ENCODE assay signal across 15 cellular contexts in the genomic region with DNA sequence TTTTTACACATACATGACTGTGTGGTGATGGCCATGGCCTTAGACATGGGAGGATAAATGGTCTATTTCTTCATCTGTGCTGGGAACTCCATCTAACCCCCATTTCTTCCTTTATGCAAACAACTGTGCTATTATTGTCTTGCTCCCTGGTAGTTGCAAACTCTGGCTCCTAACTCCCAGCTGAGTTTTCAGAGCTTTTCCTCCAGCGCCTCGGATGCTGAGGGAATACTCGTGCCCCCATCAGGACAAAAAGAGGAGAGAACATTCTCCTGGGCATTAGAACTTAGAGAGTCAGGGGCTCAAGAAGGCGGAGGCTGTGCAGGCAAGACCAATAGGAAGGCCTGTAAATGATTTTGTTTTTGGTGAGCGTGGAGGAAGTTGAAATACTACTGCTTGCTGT. TPM values are rescaled to one million over a fixed set of nuclear protein-coding genes. Genes with fewer than 3 reads are reported as not detected.
A peak's percentile ranks its signal among the peaks of the same experiment; 100 is the strongest.
DNase-seq lines count a peak whose midpoint lies in the region; ATAC-seq and TF ChIP-seq lines count a peak whose summit lies in the region.
"Had no signal": no experiment of that assay in that cellular context is flagged by ENCODE, and none has a peak within 500 bp of the region (broad histone marks: within the 10 kb centered on the region; RNA-seq: fewer than 3 reads in every experiment).

No MANE protein-coding gene starts in this region.

- peak overlapping the region; percentile 90 for H3K4me2 ChIP-seq in skeletal muscle satellite cell (ENCODE audit: low read length)

- H3K4me3 ChIP-seq in AG10803 (ENCODE audit: low read length) (peak overlapping the region; percentile 91), skeletal muscle satellite cell (ENCODE audit: low read length) (no peak overlapping the region)
- H3K4me3 ChIP-seq: HAP-1 had no signal

- peak; percentile 50 for TF ChIP-seq CTCF in AG10803 (conservative IDR thresholded peaks at IDR 0.05; ENCODE audit: low read length)
- TF ChIP-seq CTCF in chondrocyte (IDR thresholded peaks at IDR 0.05): peak; percentile 25

- no peak for DNase-seq in AG10803 (ENCODE audit: low read depth)
- no peak for DNase-seq in chondrocyte (ENCODE audit: low spot score)
- peak; percentile 26 for DNase-seq in left kidney (ENCODE audit: low read depth, low spot score)
- DNase-seq in SIG-M5 treated with dmso at 0.1 percent for 504 hours (lab: John Stamatoyannopoulos, UW; ENCODE audit: unreplicated experiment): no peak
- no peak for DNase-seq in NCI-H1417 treated with DMSO at 0.1 percent for 48 hours (lab: John Stamatoyannopoulos, UW)
- no peak for DNase-seq in NCI-H2029 treated with DMSO at 0.1 percent for 48 hours (lab: John Stamatoyannopoulos, UW)
- DNase-seq: activated B cell treated with CpG ODN at 0.5 μM for 24 hours; activated CD8-positive, alpha-beta memory T cell treated with anti-CD3 and anti-CD28 coated beads, Interleukin-2, amount 50 U/mL, for 4 hours; NCI-H187; stimulated activated naive CD4-positive, alpha-beta T cell treated with Interleukin-2 at 50 U/mL for 16 hours had no signal

- peaks cover 12% of the 10 kb centered on the region for H3K4me1 ChIP-seq in skeletal muscle satellite cell (ENCODE audit: control insufficient read depth, insufficient read depth, low read length)
- H3K4me1 ChIP-seq: HAP-1 had no signal

- no peaks in the 10 kb centered on the region for H3K9me3 Mint-ChIP-seq in chondrocyte (ENCODE audit: low read depth)
- H3K9me3 Mint-ChIP-seq: activated B cell treated with CpG ODN at 0.5 μM for 24 hours; activated naive CD4-positive, alpha-beta T cell treated with anti-CD3 and anti-CD28 coated beads, Interleukin-2, amount 50 U/mL, for 24 hours had no signal

- H3K4me1 Mint-ChIP-seq in chondrocyte (ENCODE audit: low read depth): peaks cover 73% of the 10 kb centered on the region
- H3K4me1 Mint-ChIP-seq: activated B cell treated with CpG ODN at 0.5 μM for 24 hours; activated naive CD4-positive, alpha-beta T cell treated with anti-CD3 and anti-CD28 coated beads, Interleukin-2, amount 50 U/mL, for 24 hours had no signal

- H3K27me3 ChIP-seq in skeletal muscle satellite cell (ENCODE audit: control insufficient read depth, insufficient read depth, low read length): no peaks in the 10 kb centered on the region
- H3K27me3 ChIP-seq: right atrium auricular region had no signal

- H3K27ac Mint-ChIP-seq in chondrocyte (ENCODE audit: unreplicated experiment): peak overlapping the region; percentile 47
- H3K27ac Mint-ChIP-seq: activated B cell treated with CpG ODN at 0.5 μM for 24 hours; activated naive CD4-positive, alpha-beta T cell treated with anti-CD3 and anti-CD28 coated beads, Interleukin-2, amount 50 U/mL, for 24 hours had no signal

- H3K4me3 Mint-ChIP-seq in chondrocyte (ENCODE audit: unreplicated experiment): peak overlapping the region; percentile 98
- H3K4me3 Mint-ChIP-seq: activated B cell treated with CpG ODN at 0.5 μM for 24 hours; activated naive CD4-positive, alpha-beta T cell treated with anti-CD3 and anti-CD28 coated beads, Interleukin-2, amount 50 U/mL, for 24 hours had no signal

- no peaks in the 10 kb centered on the region for H3K9me3 ChIP-seq in skeletal muscle satellite cell (replicated peaks; ENCODE audit: low read length)
- H3K9me3 ChIP-seq: HAP-1, right atrium auricular region had no signal

- H3K36me3 ChIP-seq in skeletal muscle satellite cell (ENCODE audit: insufficient read depth, low read length): no peaks in the 10 kb centered on the region
- H3K36me3 ChIP-seq: HAP-1, right atrium auricular region had no signal

- no peak overlapping the region for H3K9ac ChIP-seq in skeletal muscle satellite cell (ENCODE audit: low read depth, low read length)

- H3K27me3 Mint-ChIP-seq in chondrocyte (ENCODE audit: low read depth): no peaks in the 10 kb centered on the region

- peaks cover 17% of the 10 kb centered on the region for H3K36me3 Mint-ChIP-seq in chondrocyte (ENCODE audit: low read depth)
- H3K36me3 Mint-ChIP-seq: activated naive CD4-positive, alpha-beta T cell treated with anti-CD3 and anti-CD28 coated beads, Interleukin-2, amount 50 U/mL, for 24 hours had no signal

- no peak for ATAC-seq in GM21717 (IDR thresholded peaks at IDR 0.05; ENCODE audit: unreplicated experiment)

RNA-seq across cellular contexts. Expression of a gene that starts 2.1 kb away (rescaled TPM):
- 137 to 142 TPM (median 142 TPM) in 3 replicates for total RNA-seq in chondrocyte
- 0.51 and 2.2 TPM in 2 replicates for total RNA-seq in skeletal muscle satellite cell (2012; rRNA removed)
- total RNA-seq: activated B cell treated with CpG ODN at 0.5 μM for 24 hours had no signal
